In genomic region chr5:51622161-51622790, GRCh38 we compare ENCODE assay signal across 1 cellular context.
TF ChIP-seq lines count a peak whose summit lies in the region.

No MANE protein-coding gene starts in this region.

TF ChIP-seq in SK-N-SH, 30 proteins besides CTCF, POLR2A, EP300 and RAD21 (continued from another document):
- TF ChIP-seq USF2 (IDR thresholded peaks at IDR 0.05; ENCODE audit: borderline replicate concordance, low read depth, low read length) = no peak
- TF ChIP-seq MEF2A (IDR thresholded peaks at IDR 0.05; ENCODE audit: borderline replicate concordance, low read depth) = no peak
- TF ChIP-seq SIN3A (IDR thresholded peaks at IDR 0.05; ENCODE audit: borderline replicate concordance, low read depth, low read length) = no peak
- TF ChIP-seq MAX (IDR thresholded peaks at IDR 0.05; ENCODE audit: low read depth) = no peak
- no peak for TF ChIP-seq GABPA (IDR thresholded peaks at IDR 0.05; ENCODE audit: low read depth)
- no peak for TF ChIP-seq ELF1 (IDR thresholded peaks at IDR 0.05)
- no peak for TF ChIP-seq RCOR1 (IDR thresholded peaks at IDR 0.05; ENCODE audit: low read length)
- no peak for TF ChIP-seq RFX5 (IDR thresholded peaks at IDR 0.05; ENCODE audit: low read length)
- TF ChIP-seq FOXJ3 (CRISPR knock-in tag; IDR thresholded peaks at IDR 0.05) = no peak
- no peak for TF ChIP-seq IRF3 (IDR thresholded peaks at IDR 0.05; ENCODE audit: low read depth, low read length)
- no peak for TF ChIP-seq FOXM1 (IDR thresholded peaks at IDR 0.05; ENCODE audit: low read depth)
- TF ChIP-seq TEAD4 (IDR thresholded peaks at IDR 0.05; ENCODE audit: borderline replicate concordance, insufficient read depth) = no peak
- no peak for TF ChIP-seq TAF1 (IDR thresholded peaks at IDR 0.05; ENCODE audit: borderline replicate concordance, low read depth, low read length)
